1 cellular context compared by ENCODE assay signal in genomic region chr1:89723144-89723543, GRCh38.
TF ChIP-seq lines count a peak whose summit lies in the region.

No MANE protein-coding gene starts in this region.

TF ChIP-seq in endothelial cell of umbilical vein, 7 proteins besides CTCF, POLR2A, EP300 and RAD21 (continued from another document):
- no peak for TF ChIP-seq MYC (IDR thresholded peaks at IDR 0.05; ENCODE audit: low read depth, low read length)
- TF ChIP-seq EZH2 (IDR thresholded peaks at IDR 0.05; ENCODE audit: borderline replicate concordance, low read depth, low read length, severe bottlenecking) = no peak
- no peak for TF ChIP-seq FOS (IDR thresholded peaks at IDR 0.05; ENCODE audit: borderline replicate concordance, insufficient read depth, low read length)
- no peak for TF ChIP-seq JUN (IDR thresholded peaks at IDR 0.05; ENCODE audit: borderline replicate concordance, insufficient read depth, insufficient read length, low read depth)
